17 cellular contexts compared by ENCODE assay signal in the genomic region with DNA sequence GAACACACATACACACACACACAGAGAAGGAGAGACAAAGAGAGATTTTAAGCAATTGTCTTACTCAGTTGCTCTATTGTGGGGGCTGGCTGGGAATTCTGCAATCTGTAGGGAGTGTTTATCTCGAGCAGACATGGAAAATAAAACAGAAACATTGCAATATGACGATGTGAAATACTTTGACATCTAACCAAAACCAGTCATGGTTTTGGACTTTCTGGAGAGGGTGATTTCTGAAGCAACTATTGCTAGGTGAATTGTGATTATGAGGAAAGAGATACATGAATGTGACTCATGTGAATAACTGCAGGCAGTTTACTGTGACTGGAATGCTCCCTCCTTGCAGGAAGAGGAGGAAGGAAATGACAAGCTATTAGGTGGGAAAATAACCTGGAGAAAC. TPM values are rescaled to one million over a fixed set of nuclear protein-coding genes. Genes with fewer than 3 reads are reported as not detected.
A peak's percentile ranks its signal among the peaks of the same experiment; 100 is the strongest.
DNase-seq lines count a peak whose midpoint lies in the region; ATAC-seq and TF ChIP-seq lines count a peak whose summit lies in the region.
"Had no signal": no experiment of that assay in that cellular context is flagged by ENCODE, and none has a peak within 500 bp of the region (broad histone marks: within the 10 kb centered on the region; RNA-seq: fewer than 3 reads in every experiment).

No MANE protein-coding gene starts in this region.

- no peak overlapping the region for H3K27ac ChIP-seq in IMR-90 (ENCODE audit: insufficient read depth, low read length)
- no peak overlapping the region for H3K27ac ChIP-seq in lung (ENCODE audit: low read depth in 1 of 2, low read length in 1 of 2)
- H3K27ac ChIP-seq: BLaER1, gastrocnemius medialis had no signal

- no CpG with 5 or more reads among the region's 2 CpGs for WGBS in IMR-90 (ENCODE audit: extremely low coverage in 2 of 2, insufficient read length in 1 of 2), 2 experiments
- 53 to 71% methylated on average over 2 of the region's 2 CpGs for WGBS in lung, 2 donors

- in situ Hi-C loops in IMR-90 (cut with MboI; ENCODE audit: low sequenced_read_pairs), result no loop called here

- DNase-seq in AG08396 (ENCODE audit: low spot score) (peak; percentile 54), IMR-90 (peak; percentile 91), dedifferentiated amniotic fluid mesenchymal stem cell (ENCODE audit: extremely low spot score) (peak; percentile 52), lung (ENCODE audit: low spot score) (no peak), T-helper 17 cell (no peak), posterior vena cava (ENCODE audit: low spot score) (no peak)
- DNase-seq in activated CD8-positive, alpha-beta memory T cell treated with anti-CD3 and anti-CD28 coated beads for 24 hours, result no peak
- DNase-seq: activated naive CD4-positive, alpha-beta T cell treated with Interleukin-2 at 50 U/mL for 16 hours; gastrocnemius medialis; GDM1; KG1; NCI-H1930; stimulated activated CD4-positive, alpha-beta T cell treated with anti-CD3 and anti-CD28 coated beads, Interleukin-15, amount 100 ng/mL, for 24 hours; stimulated activated CD8-positive, alpha-beta memory T cell treated with anti-CD3 and anti-CD28 coated beads, Interleukin-4, amount 100 ng/mL, for 48 hours had no signal

- H4K91ac ChIP-seq in IMR-90 (ENCODE audit: insufficient read depth, low read depth, low read length), result no peak overlapping the region

- H3K4me1 ChIP-seq in IMR-90 (ENCODE audit: control insufficient read depth, insufficient read depth, low read length), result peaks cover 8% of the 10 kb centered on the region; the same call in 1 of the 2 replicates
- peaks cover 2 to 10% of the 10 kb centered on the region in 2 donors for H3K4me1 ChIP-seq in lung (ENCODE audit: control insufficient read depth in 2 of 2, insufficient read depth in 2 of 2, low read length in 2 of 2)
- H3K4me1 ChIP-seq: gastrocnemius medialis had no signal

- no peak overlapping the region for H2AK5ac ChIP-seq in IMR-90 (ENCODE audit: low read depth, low read length)

- H3K79me1 ChIP-seq in IMR-90 (ENCODE audit: low read depth in 1 of 2, low read length in 2 of 2), result no peaks in the 10 kb centered on the region

- ATAC-seq in IMR-90 (ENCODE audit: low read depth) (peak; percentile 65), lung (ENCODE audit: insufficient read depth, low FRiP score) (peak; percentile 62), T-helper 17 cell (no peak), GM21447 (IDR thresholded peaks at IDR 0.05; ENCODE audit: unreplicated experiment) (no peak)
- ATAC-seq: gastrocnemius medialis, left lobe of liver had no signal

- no peak overlapping the region for H2BK120ac ChIP-seq in IMR-90 (ENCODE audit: low read depth, low read length)

- TF ChIP-seq RAD21 in IMR-90 (IDR thresholded peaks at IDR 0.05; ENCODE audit: low read length), result no peak

- H3K9ac ChIP-seq in IMR-90 (ENCODE audit: low read depth, low read length), result no peak overlapping the region
- H3K9ac ChIP-seq: BLaER1 had no signal

- peak overlapping the region; percentile 3 for H2BK5ac ChIP-seq in IMR-90 (ENCODE audit: low read depth, low read length, poor library complexity, severe bottlenecking)

- CTCF ChIA-PET in IMR-90 (lab: Yijun Ruan, JAX), result interaction anchor here (1.1 kb wide), 1 partner anchor 13 kb away, joined by 3 read pairs; no protein-coding TSS in a partner anchor

- H3K18ac ChIP-seq in IMR-90 (ENCODE audit: low read depth, low read length), result no peak overlapping the region

- no peak overlapping the region for H3K4ac ChIP-seq in IMR-90 (ENCODE audit: low read depth, low read length)

- no peak overlapping the region for H2BK15ac ChIP-seq in IMR-90 (ENCODE audit: low read depth, low read length)

- no TSS peak for BruUV-seq in IMR-90 (replicated peaks; lab: Mats Ljungman, UMichigan)

- H3K4me3 ChIP-seq in IMR-90 (ENCODE audit: insufficient read depth, low read depth, low read length), result no peak overlapping the region
- no peak overlapping the region for H3K4me3 ChIP-seq in lung
- H3K4me3 ChIP-seq: BLaER1, gastrocnemius medialis had no signal

- dilution Hi-C loops in IMR-90 (cut with HindIII; ENCODE audit: low sequenced_read_pairs, unreplicated experiment), result no loop called here

- peak overlapping the region; percentile 49; the same call in 1 of the 2 replicates for H3K4me2 ChIP-seq in IMR-90 (ENCODE audit: low read depth, low read length)
- H3K4me2 ChIP-seq: BLaER1 had no signal

- no peaks in the 10 kb centered on the region for H3K36me3 ChIP-seq in IMR-90 (ENCODE audit: control insufficient read depth, insufficient read depth, low read length)
- H3K36me3 ChIP-seq in lung (ENCODE audit: control insufficient read depth in 2 of 2, insufficient read depth in 2 of 2, low read length in 2 of 2), result no peaks in the 10 kb centered on the region
- H3K36me3 ChIP-seq: BLaER1, gastrocnemius medialis had no signal

- H3K4me3 Mint-ChIP-seq in T-helper 17 cell, result no peak overlapping the region

- no peak overlapping the region for H4K5ac ChIP-seq in IMR-90 (ENCODE audit: low read depth, low read length)

- H3K27me3 Mint-ChIP-seq in T-helper 17 cell, result peaks cover 29% of the 10 kb centered on the region

- no peak overlapping the region for H3K27ac Mint-ChIP-seq in T-helper 17 cell

- H3K27me3 ChIP-seq in IMR-90 (ENCODE audit: control insufficient read depth, insufficient read depth, low read length), result no peaks in the 10 kb centered on the region
- no peaks in the 10 kb centered on the region for H3K27me3 ChIP-seq in lung (ENCODE audit: control insufficient read depth, insufficient read depth)
- H3K27me3 ChIP-seq: BLaER1, gastrocnemius medialis had no signal

- no peak overlapping the region for H3K56ac ChIP-seq in IMR-90 (ENCODE audit: extremely low read depth, insufficient read depth, low read length)

- H2BK20ac ChIP-seq in IMR-90 (ENCODE audit: low read depth, low read length), result no peak overlapping the region

- TF ChIP-seq CTCF in IMR-90 (conservative IDR thresholded peaks at IDR 0.05; ENCODE audit: low read depth, low read length) (no peak), lung (IDR thresholded peaks at IDR 0.05; ENCODE audit: control extremely low read depth, extremely low read depth) (no peak)

- peaks cover 4% of the 10 kb centered on the region for H3K4me1 Mint-ChIP-seq in T-helper 17 cell

- H3K23ac ChIP-seq in IMR-90 (ENCODE audit: low read depth, low read length), result no peak overlapping the region

- H2AK9ac ChIP-seq in IMR-90 (replicated peaks; ENCODE audit: low read depth, low read length, poor library complexity), result no peak overlapping the region

- no peaks in the 10 kb centered on the region for H3K9me1 ChIP-seq in IMR-90 (ENCODE audit: insufficient read depth, low read length)

- TF ChIP-seq POLR2A in IMR-90 (IDR thresholded peaks at IDR 0.05; ENCODE audit: low read depth, low read length), result no peak

- H3K14ac ChIP-seq in IMR-90 (replicated peaks; ENCODE audit: low read depth, low read length), result no peak overlapping the region

- H3K36me3 Mint-ChIP-seq in T-helper 17 cell (ENCODE audit: low read depth), result peaks cover 5% of the 10 kb centered on the region

- H4K8ac ChIP-seq in IMR-90 (ENCODE audit: low read depth in 2 of 2, low read length in 2 of 2), result no peak overlapping the region

- intact Hi-C loops in IMR-90 (cut with micrococcal nuclease) (loop anchor here (5.0 kb wide), 1 partner anchor 34 kb away; no protein-coding TSS in a partner anchor), posterior vena cava (cut with DNase I) (no loop called here)

- H4K20me1 ChIP-seq in IMR-90 (ENCODE audit: insufficient read depth, low read length), result no peaks in the 10 kb centered on the region
- H4K20me1 ChIP-seq: BLaER1 had no signal

- POLR2A ChIA-PET in IMR-90 (lab: Charles Lee; ENCODE audit: unreplicated experiment), result no interaction called here

- H2AFZ ChIP-seq in IMR-90 (replicated peaks; ENCODE audit: low read length, poor library complexity), result no peak overlapping the region

- H3K9me3 ChIP-seq in IMR-90 (ENCODE audit: control insufficient read depth, insufficient read depth, low read length) (no peaks in the 10 kb centered on the region), lung (ENCODE audit: control insufficient read depth in 2 of 2, insufficient read depth in 1 of 2, low read length in 1 of 2) (no peaks in the 10 kb centered on the region), T-helper 17 cell (ENCODE audit: control insufficient read depth, low read length, poor library complexity, severe bottlenecking) (no peaks in the 10 kb centered on the region)
- H3K9me3 ChIP-seq: BLaER1, gastrocnemius medialis had no signal

TF ChIP-seq in IMR-90, 13 proteins besides CTCF, POLR2A, EP300 and RAD21 (continues in another document):
- TF ChIP-seq FOS (IDR thresholded peaks at IDR 0.05; ENCODE audit: low read depth, low read length) (peak; percentile 86), NFE2L2 (IDR thresholded peaks at IDR 0.05; ENCODE audit: low read depth, low read length) (peak; percentile 29; the same call in 1 of the 2 replicates), BHLHE40 (IDR thresholded peaks at IDR 0.05; ENCODE audit: low read depth, low read length) (peak; percentile 54; the same call in 1 of the 2 replicates), MAFK (IDR thresholded peaks at IDR 0.05; ENCODE audit: low read depth, low read length) (0 out of 2 replicates have a peak, but pooled peaks have one; percentile 3), CEBPB (IDR thresholded peaks at IDR 0.05; ENCODE audit: low read depth, low read length) (peak; percentile 97), RCOR1 (IDR thresholded peaks at IDR 0.05; ENCODE audit: insufficient replicate concordance, low read length) (peak; percentile 52), MAZ (IDR thresholded peaks at IDR 0.05; ENCODE audit: borderline replicate concordance, low read depth, low read length) (no peak)
- TF ChIP-seq, protein P1, sequence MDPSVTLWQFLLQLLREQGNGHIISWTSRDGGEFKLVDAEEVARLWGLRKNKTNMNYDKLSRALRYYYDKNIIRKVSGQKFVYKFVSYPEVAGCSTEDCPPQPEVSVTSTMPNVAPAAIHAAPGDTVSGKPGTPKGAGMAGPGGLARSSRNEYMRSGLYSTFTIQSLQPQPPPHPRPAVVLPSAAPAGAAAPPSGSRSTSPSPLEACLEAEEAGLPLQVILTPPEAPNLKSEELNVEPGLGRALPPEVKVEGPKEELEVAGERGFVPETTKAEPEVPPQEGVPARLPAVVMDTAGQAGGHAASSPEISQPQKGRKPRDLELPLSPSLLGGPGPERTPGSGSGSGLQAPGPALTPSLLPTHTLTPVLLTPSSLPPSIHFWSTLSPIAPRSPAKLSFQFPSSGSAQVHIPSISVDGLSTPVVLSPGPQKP (IDR thresholded peaks at IDR 0.05; ENCODE audit: borderline replicate concordance, low read depth, low read length), result no peak

RNA-seq across cellular contexts. Expression of a gene that starts 12.3 kb away (rescaled TPM):
- total RNA-seq in IMR-90 (2012; rRNA removed), result 27.2 and 28.7 TPM in 2 replicates
- polyA plus RNA-seq in IMR-90 (2012; rRNA removed), result 8.0 and 10.6 TPM in 2 replicates
- polyA plus RNA-seq in IMR-90 (2012; cell fraction: cytosol; rRNA removed), result 2.4 and 2.9 TPM in 2 replicates
- 4.0 and 19.6 TPM in 2 replicates for polyA plus RNA-seq in IMR-90 (2012; cell fraction: nucleus; rRNA removed; ENCODE audit: low replicate concordance)
- total RNA-seq in lung, result 10 to 100 TPM; 33.6 to 58.1 TPM
- polyA plus RNA-seq in lung, result 10 to 100 TPM; 14.4 to 19.7 TPM
- 10 to 100 TPM; 24.4 to 28.0 TPM for total RNA-seq in T-helper 17 cell
- total RNA-seq in posterior vena cava, result 100 to 1,000 TPM; 125 to 135 TPM

Comparison
In these comparisons a context has a peak if more than half of its experiments do, and no peak if none do; other contexts are left out.
1. DNase-seq: peak in AG08396 (single experiment), IMR-90 (single experiment) and dedifferentiated amniotic fluid mesenchymal stem cell (single experiment); none in lung (single experiment), activated CD8-positive, alpha-beta memory T cell treated with anti-CD3 and anti-CD28 coated beads for 24 hours (single experiment), T-helper 17 cell (0 of 3) and posterior vena cava (single experiment).
2. ATAC-seq: peak in IMR-90 (single experiment) and lung (single experiment); none in T-helper 17 cell (single experiment) and GM21447 (single experiment).